In the genomic region with DNA sequence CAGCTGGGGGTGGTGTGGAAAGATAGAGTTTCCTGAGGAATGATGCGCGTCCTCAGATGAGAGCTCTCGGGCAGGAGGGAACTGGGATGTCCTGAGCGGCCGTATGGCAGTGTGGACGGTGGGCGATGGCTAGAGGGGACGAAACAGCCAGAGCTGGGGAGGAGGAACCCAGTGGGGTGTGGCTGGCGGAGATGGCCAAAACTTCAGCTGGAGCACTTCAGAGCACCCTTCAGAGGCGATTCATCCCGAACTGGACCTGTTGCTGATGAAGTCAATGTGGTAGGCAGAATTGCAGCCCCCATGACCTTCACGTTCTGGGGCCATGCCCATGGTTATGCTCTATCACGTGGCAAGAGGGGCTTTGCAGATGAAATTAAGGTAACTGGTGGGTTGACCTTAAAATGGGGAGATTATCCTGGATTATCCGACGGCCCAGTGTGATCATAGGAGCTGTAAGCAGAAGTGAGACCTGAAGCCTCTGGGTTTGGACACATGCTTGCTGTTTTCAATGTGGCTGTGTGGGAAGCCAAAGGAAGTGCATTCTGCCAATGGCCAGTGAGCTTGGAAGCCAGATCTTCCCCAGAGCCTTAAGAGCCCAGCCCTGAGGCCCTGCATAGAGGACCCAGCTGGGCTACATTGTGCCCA, we compare ENCODE assay signal across 23 cellular contexts. TPM values are rescaled to one million over a fixed set of nuclear protein-coding genes. Genes with fewer than 3 reads are reported as not detected.
DNase-seq lines count a peak whose midpoint lies in the region; ATAC-seq, FAIRE-seq and TF ChIP-seq lines count a peak whose summit lies in the region.
"Had no signal": no experiment of that assay in that cellular context is flagged by ENCODE, and none has a peak within 500 bp of the region (broad histone marks: within the 10 kb centered on the region; RNA-seq: fewer than 3 reads in every experiment).

No MANE protein-coding gene starts in this region.

- H4K8ac ChIP-seq in neuronal stem cell (ENCODE audit: low read depth, low read length): no peak overlapping the region

- no peak overlapping the region for H3K14ac ChIP-seq in neuronal stem cell (ENCODE audit: low read length)

- intact Hi-C loops in HCT116 (cut with micrococcal nuclease): no loop called here
- intact Hi-C loops in colonic mucosa (cut with DNase I): no loop called here

- no TSS peak for BruUV-seq in HCT116 (replicated peaks; lab: Mats Ljungman, UMichigan)

- H2AFZ ChIP-seq in HCT116 (ENCODE audit: low read depth, low read length, poor library complexity, severe bottlenecking): no peak overlapping the region
- H2AFZ ChIP-seq in neuronal stem cell (ENCODE audit: low read length): no peak overlapping the region
- H2AFZ ChIP-seq: parathyroid adenoma had no signal

- H2BK120ac ChIP-seq in neuronal stem cell (ENCODE audit: low read depth, low read length): no peak overlapping the region

- H3K36me3 ChIP-seq in HCT116 (ENCODE audit: control insufficient read depth in 1 of 2, insufficient read depth in 2 of 2, low read length in 2 of 2) (peaks cover 3 to 5% of the 10 kb centered on the region in 2 experiments; a peak in 3 of 4 replicates), colonic mucosa (no peaks in the 10 kb centered on the region), neuronal stem cell (replicated peaks in 1 of 2; ENCODE audit: control insufficient read depth in 2 of 2, insufficient read depth in 2 of 2, low read length in 2 of 2) (peaks cover 10 to 47% of the 10 kb centered on the region in 2 donors), brain microvascular endothelial cell (replicated peaks) (peaks cover 21% of the 10 kb centered on the region)

- H3K79me2 ChIP-seq in HCT116 (ENCODE audit: insufficient read depth, low read length): no peaks in the 10 kb centered on the region
- H3K79me2 ChIP-seq: parathyroid adenoma had no signal

- H2BK12ac ChIP-seq in neuronal stem cell (ENCODE audit: low read length): no peak overlapping the region

- no peak overlapping the region for H2BK15ac ChIP-seq in neuronal stem cell (ENCODE audit: low read length)

- no peaks in the 10 kb centered on the region for H3K9me2 ChIP-seq in HCT116 (ENCODE audit: insufficient read depth)

- H3K4me2 ChIP-seq in HCT116 (ENCODE audit: low read length) (no peak overlapping the region), neuronal stem cell (ENCODE audit: insufficient read depth, low read length, poor library complexity, severe bottlenecking) (no peak overlapping the region)
- H3K4me2 ChIP-seq: KMS-11 had no signal

- H3K9me3 Mint-ChIP-seq in T-helper 2 cell treated with Interferon-gamma antibody and Interleukin-4, amounts not matched to agents 5 μg/mL and 100 μg/mL, for 36 hours: no peaks in the 10 kb centered on the region

- RAD21 ChIA-PET in HCT116 (lab: Charles Lee; ENCODE audit: low non-redundant PET in 1 of 2, low total read pairs in 2 of 2, uncharacterized antibody in 2 of 2, unreplicated experiment in 2 of 2): no interaction called here

- H3K18ac ChIP-seq in neuronal stem cell (ENCODE audit: low read length): no peak overlapping the region

- H3K27ac Mint-ChIP-seq in T-helper 2 cell treated with Interferon-gamma antibody and Interleukin-4, amounts not matched to agents 5 μg/mL and 100 μg/mL, for 36 hours: no peak overlapping the region
- H3K27ac Mint-ChIP-seq: B cell had no signal

- peak overlapping the region; percentile 13 for H2AK5ac ChIP-seq in neuronal stem cell (ENCODE audit: low read depth, low read length)

- H3K9ac ChIP-seq in HCT116 (ENCODE audit: low read length) (no peak overlapping the region), colonic mucosa (ENCODE audit: low read depth in 2 of 2, low read length in 2 of 2) (no peak overlapping the region), neuronal stem cell (ENCODE audit: low read depth, low read length, poor library complexity) (no peak overlapping the region)
- H3K9ac ChIP-seq: KMS-11, parathyroid adenoma had no signal

- no peak for TF ChIP-seq CTCF in HCT116 (IDR thresholded peaks at IDR 0.05 in 2 of 3, conservative IDR thresholded peaks at IDR 0.05 in 1 of 3; ENCODE audit: borderline replicate concordance in 1 of 3, insufficient read depth in 1 of 3, low read depth in 2 of 3, low read length in 2 of 3)
- TF ChIP-seq CTCF in colonic mucosa (IDR thresholded peaks at IDR 0.05): no peak
- TF ChIP-seq CTCF in brain microvascular endothelial cell (IDR thresholded peaks at IDR 0.05; ENCODE audit: low read depth, low read length, missing control alignments): no peak

- no peak overlapping the region for H3K4me3 Mint-ChIP-seq in T-helper 2 cell treated with Interferon-gamma antibody and Interleukin-4, amounts not matched to agents 5 μg/mL and 100 μg/mL, for 36 hours
- H3K4me3 Mint-ChIP-seq: B cell had no signal

- no peak overlapping the region for H3K27ac ChIP-seq in HCT116 (ENCODE audit: low read depth, low read length)
- no peak overlapping the region for H3K27ac ChIP-seq in colonic mucosa
- no peak overlapping the region for H3K27ac ChIP-seq in neuronal stem cell (replicated peaks; ENCODE audit: low read length)
- H3K27ac ChIP-seq in brain microvascular endothelial cell: no peak overlapping the region
- H3K27ac ChIP-seq: foreskin keratinocyte, KMS-11, left lung, parathyroid adenoma, skin epidermis, testis had no signal

- no peak for TF ChIP-seq RAD21 in HCT116 (IDR thresholded peaks at IDR 0.05; ENCODE audit: low read depth)

- no peak for FAIRE-seq in GM12891 (lab: Jason Lieb, UNC)

- no CpG with 5 or more reads among the region's 15 CpGs for WGBS in neuronal stem cell (ENCODE audit: extremely low coverage in 2 of 2, insufficient read length in 2 of 2, insufficient replicate concordance in 1 of 2), 2 donors

- H3K36me3 Mint-ChIP-seq in T-helper 2 cell treated with Interferon-gamma antibody and Interleukin-4, amounts not matched to agents 5 μg/mL and 100 μg/mL, for 36 hours (ENCODE audit: low read depth): peaks cover 24% of the 10 kb centered on the region

- no peak overlapping the region for H4K91ac ChIP-seq in neuronal stem cell (ENCODE audit: low read depth, low read length, poor library complexity)

- no peaks in the 10 kb centered on the region for H3K79me1 ChIP-seq in neuronal stem cell (ENCODE audit: low read depth, low read length)

- H3K27me3 ChIP-seq in HCT116 (ENCODE audit: insufficient read depth, low read length) (no peaks in the 10 kb centered on the region), colonic mucosa (no peaks in the 10 kb centered on the region), neuronal stem cell (ENCODE audit: control insufficient read depth in 3 of 3, insufficient read depth in 3 of 3, low read depth in 1 of 3, low read length in 3 of 3) (no peaks in the 10 kb centered on the region), brain microvascular endothelial cell (replicated peaks) (no peaks in the 10 kb centered on the region)
- H3K27me3 ChIP-seq: foreskin keratinocyte, left lung, testis had no signal

- no peak overlapping the region for H3K23ac ChIP-seq in neuronal stem cell (ENCODE audit: low read depth, low read length, poor library complexity)

- peak; percentile 7; the same call in 1 of the 2 replicates for ATAC-seq in HCT116
- no peak for ATAC-seq in GM21447 (IDR thresholded peaks at IDR 0.05; ENCODE audit: unreplicated experiment)
- ATAC-seq: foreskin keratinocyte, left lung had no signal

- H3K27me3 Mint-ChIP-seq in T-helper 2 cell treated with Interferon-gamma antibody and Interleukin-4, amounts not matched to agents 5 μg/mL and 100 μg/mL, for 36 hours (ENCODE audit: low read depth): no peaks in the 10 kb centered on the region
- H3K27me3 Mint-ChIP-seq: B cell had no signal

- H4K20me1 ChIP-seq in HCT116 (ENCODE audit: insufficient read depth): no peaks in the 10 kb centered on the region

- no peak overlapping the region for H2BK5ac ChIP-seq in neuronal stem cell (ENCODE audit: low read length)

- H3K4me1 ChIP-seq in HCT116 (ENCODE audit: control insufficient read depth in 1 of 2, insufficient read depth in 2 of 2, low read length in 2 of 2) (no peaks in the 10 kb centered on the region; a peak in 1 of 4 replicates), colonic mucosa (no peaks in the 10 kb centered on the region), neuronal stem cell (ENCODE audit: control insufficient read depth in 2 of 2, insufficient read depth in 1 of 2, low read depth in 1 of 2, low read length in 2 of 2) (no peaks in the 10 kb centered on the region)
- H3K4me1 ChIP-seq: foreskin keratinocyte, left lung, parathyroid adenoma, testis had no signal

- in situ Hi-C loops in brain microvascular endothelial cell (cut with HindIII; ENCODE audit: low pct_ligation_motif_present, low sequenced_read_pairs): no loop called here

- POLR2A ChIA-PET in HCT116 (lab: Charles Lee): interaction anchor here (0.7 kb wide), 1 partner anchor 10 kb away, joined by 3 read pairs; no protein-coding TSS in a partner anchor

- no peak overlapping the region for H3K4ac ChIP-seq in neuronal stem cell (ENCODE audit: low read length)

- TF ChIP-seq POLR2A in GM12891 (IDR thresholded peaks at IDR 0.05; ENCODE audit: low read depth, low read length) (no peak), HCT116 (IDR thresholded peaks at IDR 0.05; ENCODE audit: borderline replicate concordance, extremely low read depth, insufficient read depth, insufficient read length) (no peak)

- CTCF ChIA-PET in HCT116 (lab: Charles Lee): no interaction called here

- H3K9me3 ChIP-seq in HCT116 (ENCODE audit: control insufficient read depth in 1 of 2, insufficient read depth in 1 of 2, low read depth in 1 of 2, low read length in 2 of 2): no peaks in the 10 kb centered on the region
- H3K9me3 ChIP-seq in colonic mucosa: no peaks in the 10 kb centered on the region
- H3K9me3 ChIP-seq in neuronal stem cell (replicated peaks in 1 of 2; ENCODE audit: control insufficient read depth in 2 of 2, insufficient read depth in 1 of 2, low read depth in 1 of 2, low read length in 2 of 2): peaks cover 0 to 2% of the 10 kb centered on the region in 2 donors
- H3K9me3 ChIP-seq: left lung, testis had no signal

- H3K4me3 ChIP-seq in HCT116 (replicated peaks in 1 of 2; ENCODE audit: low read depth in 1 of 2, low read length in 2 of 2) (no peak overlapping the region), colonic mucosa (no peak overlapping the region), neuronal stem cell (ENCODE audit: low read length in 2 of 2) (no peak overlapping the region), brain microvascular endothelial cell (ENCODE audit: low read depth, low read length) (no peak overlapping the region)
- H3K4me3 ChIP-seq: left lung, skin epidermis, testis had no signal

- DNase-seq in GM12891 (ENCODE audit: insufficient read length, low spot score) (no peak), HCT116 (ENCODE audit: low read depth, low spot score) (no peak), colonic mucosa (peak; percentile 16), neuronal stem cell (ENCODE audit: low spot score) (no peak), brain microvascular endothelial cell (no peak)
- DNase-seq in T-helper 2 cell treated with Interferon-gamma antibody and Interleukin-4, amounts not matched to agents 5 μg/mL and 100 μg/mL, for 36 hours (ENCODE audit: low spot score): no peak
- DNase-seq: activated CD4-positive, alpha-beta T cell treated with anti-CD3 and anti-CD28 coated beads for 1 hour; Calu3; cortex of kidney; foreskin keratinocyte; HCEC 1CT; left lung; NCI-H1092; NCI-H69; OCI-M1; stimulated activated CD4-positive, alpha-beta T cell treated with anti-CD3 and anti-CD28 coated beads, Interleukin-4, amount 100 ng/mL, for 4 hours; T-helper 9 cell had no signal

- H3K4me1 Mint-ChIP-seq in T-helper 2 cell treated with Interferon-gamma antibody and Interleukin-4, amounts not matched to agents 5 μg/mL and 100 μg/mL, for 36 hours (ENCODE audit: low read depth): no peaks in the 10 kb centered on the region
- H3K4me1 Mint-ChIP-seq: B cell had no signal

RNA-seq across cellular contexts. Expression of gene ATP1B3, which starts 52.3 kb away (rescaled TPM):
- polyA plus RNA-seq in GM12891 (2012; ENCODE audit: low read depth, missing spikeins): 72.8 TPM
- 147 TPM for total RNA-seq in HCT116 (2021; ENCODE audit: unreplicated experiment)
- polyA plus RNA-seq in HCT116 (2012): 140 and 146 TPM in 2 replicates
- total RNA-seq in colonic mucosa: 100 to 1,000 TPM; 231 to 374 TPM
- polyA plus RNA-seq in neuronal stem cell (2013, experiment 1 of 2): 97.8 TPM
- polyA plus RNA-seq in neuronal stem cell (2013, experiment 2 of 2): 101 TPM
